17 cellular contexts compared by ENCODE assay signal in genomic region chr9:38644601-38645000, GRCh38. TPM values are rescaled to one million over a fixed set of nuclear protein-coding genes. Genes with fewer than 3 reads are reported as not detected.
DNase-seq lines count a peak whose midpoint lies in the region; ATAC-seq and TF ChIP-seq lines count a peak whose summit lies in the region.
"Had no signal": no experiment of that assay in that cellular context is flagged by ENCODE, and none has a peak within 500 bp of the region (broad histone marks: within the 10 kb centered on the region; RNA-seq: fewer than 3 reads in every experiment).

No MANE protein-coding gene starts in this region.

- H3K27me3 ChIP-seq in BLaER1, result no peaks in the 10 kb centered on the region
- H3K27me3 ChIP-seq in dorsolateral prefrontal cortex, result peaks cover 0 to 8% (median 0%) of the 10 kb centered on the region in 45 donors
- H3K27me3 ChIP-seq in trophoblast cell (ENCODE audit: insufficient read depth, low read length), result no peaks in the 10 kb centered on the region

- H3K18ac ChIP-seq in trophoblast cell (ENCODE audit: low read length), result no peak overlapping the region

- no peak overlapping the region for H3K4ac ChIP-seq in trophoblast cell (ENCODE audit: low read depth, low read length)

- no peaks in the 10 kb centered on the region for H3K36me3 Mint-ChIP-seq in T-helper 17 cell (ENCODE audit: low read depth)

- H4K20me1 ChIP-seq in BLaER1, result no peaks in the 10 kb centered on the region

- H2BK120ac ChIP-seq in trophoblast cell (ENCODE audit: insufficient read depth, low read length, poor library complexity), result no peak overlapping the region

- H2AFZ ChIP-seq in trophoblast cell (ENCODE audit: insufficient read depth, low read length, poor library complexity), result no peak overlapping the region
- H2AFZ ChIP-seq: GM23248 had no signal

- H3K4me1 ChIP-seq in BLaER1, result peaks cover 27% of the 10 kb centered on the region
- H3K4me1 ChIP-seq in trophoblast cell (ENCODE audit: control insufficient read depth in 1 of 2, insufficient read depth in 2 of 2, low read length in 2 of 2), result peaks cover 0 to 3% of the 10 kb centered on the region in 2 experiments

- H3K36me3 ChIP-seq in BLaER1 (no peaks in the 10 kb centered on the region), trophoblast cell (ENCODE audit: control insufficient read depth in 1 of 2, insufficient read depth in 2 of 2, low read length in 2 of 2) (no peaks in the 10 kb centered on the region)

- no peak overlapping the region for H3K4me3 ChIP-seq in BLaER1
- H3K4me3 ChIP-seq in dorsolateral prefrontal cortex, result no peak overlapping the region
- no peak overlapping the region for H3K4me3 ChIP-seq in trophoblast cell (ENCODE audit: low read depth, low read length)
- H3K4me3 ChIP-seq: GM23248 had no signal

- H4K12ac ChIP-seq in trophoblast cell (ENCODE audit: low read depth, low read length), result no peak overlapping the region

- peak overlapping the region; percentile 85; the same call in 1 of the 2 replicates for H3K4me2 ChIP-seq in BLaER1
- H3K4me2 ChIP-seq in trophoblast cell (ENCODE audit: low read length), result no peak overlapping the region

- H3K27ac Mint-ChIP-seq in T-helper 17 cell, result no peak overlapping the region
- H3K27ac Mint-ChIP-seq: CD4-positive, alpha-beta T cell had no signal

- H3K27ac ChIP-seq in BLaER1, result no peak overlapping the region
- H3K27ac ChIP-seq in dorsolateral prefrontal cortex, result peak overlapping the region in 48 of 59 donors; percentile 59 to 96 (median 86)
- no peak overlapping the region for H3K27ac ChIP-seq in trophoblast cell (ENCODE audit: low read depth, low read length)
- H3K27ac ChIP-seq: 22Rv1, GM23248 had no signal

- no peak overlapping the region for H3K14ac ChIP-seq in trophoblast cell (ENCODE audit: low read length)

- H2AK5ac ChIP-seq in trophoblast cell (ENCODE audit: low read length), result no peak overlapping the region

- no peak for TF ChIP-seq CTCF in dorsolateral prefrontal cortex (IDR thresholded peaks at IDR 0.05 in 54 of 56, conservative IDR thresholded peaks at IDR 0.05 in 2 of 56; ENCODE audit: low read depth in 1 of 56, partially characterized antibody in 56 of 56)

- no peak for DNase-seq in T-helper 17 cell
- no peak for DNase-seq in dorsolateral prefrontal cortex
- DNase-seq in trophoblast cell, result peak; percentile 85 to 88
- no peak for DNase-seq in activated effector memory CD4-positive, alpha-beta T cell treated with Interleukin-2 at 50 U/mL for 16 hours
- DNase-seq in NOMO-1 (lab: John Stamatoyannopoulos, UW; ENCODE audit: unreplicated experiment in 2 of 2), result no peak
- DNase-seq in NCI-H2227 treated with DMSO at 0.1 percent for 48 hours (lab: John Stamatoyannopoulos, UW), result no peak
- no peak for DNase-seq in NCI-H1417 treated with DMSO at 0.1 percent for 48 hours (lab: John Stamatoyannopoulos, UW)
- DNase-seq: AML-193; C1 segment of cervical spinal cord; Calu3; CD4-positive, alpha-beta T cell; DMS 273 treated with DMSO at 0.1 percent for 48 hours; GM23248; H7 had no signal

- peak overlapping the region; percentile 7 for H3K4me3 Mint-ChIP-seq in T-helper 17 cell
- H3K4me3 Mint-ChIP-seq: CD4-positive, alpha-beta T cell had no signal

- no peak overlapping the region for H4K8ac ChIP-seq in trophoblast cell (ENCODE audit: low read depth, low read length)

- H3K9ac ChIP-seq in BLaER1 (no peak overlapping the region), trophoblast cell (ENCODE audit: low read length) (no peak overlapping the region)
- H3K9ac ChIP-seq: GM23248 had no signal

- peaks cover 32% of the 10 kb centered on the region for H3K27me3 Mint-ChIP-seq in T-helper 17 cell

- no peaks in the 10 kb centered on the region for H3K4me1 Mint-ChIP-seq in T-helper 17 cell

- intact Hi-C loops in dorsolateral prefrontal cortex (cut with DNase I), result loop anchor here in 1 of 2 donors (5.0 kb wide), 1 partner anchor 43 kb away; no protein-coding TSS in a partner anchor

- no peaks in the 10 kb centered on the region for H3K9me3 ChIP-seq in BLaER1
- H3K9me3 ChIP-seq in T-helper 17 cell (ENCODE audit: control insufficient read depth, low read length, poor library complexity, severe bottlenecking), result no peaks in the 10 kb centered on the region
- no peaks in the 10 kb centered on the region for H3K9me3 ChIP-seq in trophoblast cell (ENCODE audit: insufficient read depth, low read depth, low read length)

- H2BK5ac ChIP-seq in trophoblast cell (ENCODE audit: low read depth, low read length, poor library complexity), result no peak overlapping the region

- H3K79me2 ChIP-seq in trophoblast cell (ENCODE audit: control insufficient read depth, insufficient read depth, low read length, poor library complexity), result no peaks in the 10 kb centered on the region

- H2BK12ac ChIP-seq in trophoblast cell (ENCODE audit: low read length), result no peak overlapping the region

- no peak overlapping the region for H3K23ac ChIP-seq in trophoblast cell (ENCODE audit: low read length)

- no peaks in the 10 kb centered on the region for H3K79me1 ChIP-seq in trophoblast cell (ENCODE audit: low read length)

- ATAC-seq in T-helper 17 cell, result no peak

- WGBS in trophoblast cell (ENCODE audit: extremely low coverage, insufficient coverage, insufficient read length), result no CpG with 5 or more reads among the region's 2 CpGs

- no peak overlapping the region for H4K91ac ChIP-seq in trophoblast cell (ENCODE audit: low read depth, low read length)

RNA-seq across cellular contexts. Expression of gene ANKRD18A, which starts 24.2 kb away (rescaled TPM):
- total RNA-seq in T-helper 17 cell, result 10 to 100 TPM; 21.0 to 22.3 TPM
- 100 to 1,000 TPM in 1 of 120 experiments, 10 to 100 TPM in 111, 1 to 10 TPM in 8; 3.5 to 118 (median 25.3) TPM for total RNA-seq in dorsolateral prefrontal cortex
- polyA plus RNA-seq in trophoblast cell (2013), result 2.9 and 3.7 TPM in 2 replicates
- total RNA-seq: GM23248, HT1080 had no signal
- polyA plus RNA-seq: GM23248 had no signal

Comparison
In these comparisons a context has a peak if more than half of its experiments do, and no peak if none do; other contexts are left out.
1. H3K27ac ChIP-seq: peak in dorsolateral prefrontal cortex (48 of 59); none in BLaER1 (single experiment) and trophoblast cell (single experiment).
2. DNase-seq: peak in trophoblast cell (2 of 2); none in T-helper 17 cell (0 of 3), dorsolateral prefrontal cortex (0 of 10), activated effector memory CD4-positive, alpha-beta T cell treated with Interleukin-2 at 50 U/mL for 16 hours (single experiment), NOMO-1 (0 of 2), NCI-H2227 treated with DMSO at 0.1 percent for 48 hours (single experiment) and NCI-H1417 treated with DMSO at 0.1 percent for 48 hours (single experiment).